Comparison of ENCODE assay signal across 29 cellular contexts in genomic region chr5:95976606-95977005, GRCh38.
"Had no signal": no experiment of that assay in that cellular context is flagged by ENCODE, and none has a peak within 500 bp of the region (broad histone marks: within the 10 kb centered on the region; RNA-seq: fewer than 3 reads in every experiment).

No MANE protein-coding gene starts in this region.

- H3K4me1 ChIP-seq: left ventricle myocardium inferior, neural progenitor cell, parathyroid adenoma, psoas muscle, spleen, testis, thyroid gland, transverse colon, upper lobe of left lung, vagina had no signal

- H3K4me2 ChIP-seq: neural progenitor cell had no signal

- FAIRE-seq: small intestine had no signal

- H3K79me2 ChIP-seq: parathyroid adenoma had no signal

- H2AFZ ChIP-seq: neural progenitor cell, parathyroid adenoma had no signal

- DNase-seq: hypothalamus; immature natural killer cell; islet precursor cell; left ventricle myocardium inferior; mesendoderm; naive B cell; natural killer cell; nephron progenitor cell; occipital lobe; psoas muscle; small intestine; spleen; stimulated activated CD4-positive, alpha-beta T cell treated with anti-CD3 and anti-CD28 coated beads, Interleukin-2, amount 100 ng/mL, for 48 hours; stimulated activated CD4-positive, alpha-beta T cell treated with anti-CD3 and anti-CD28 coated beads, Interleukin-4, amount 100 ng/mL, for 4 hours; stimulated activated CD8-positive, alpha-beta memory T cell treated with anti-CD3 and anti-CD28 coated beads, Interleukin-4, amount 100 ng/mL, for 48 hours; stimulated activated naive CD8-positive, alpha-beta T cell treated with anti-CD3 and anti-CD28 coated beads, Interleukin-15, Interleukin-2, amounts not matched to agents 100 U/mL and 50 U/mL, for 24 hours; stomach; testis; thyroid gland; transverse colon; upper lobe of left lung had no signal

- H3K36me3 ChIP-seq: left ventricle myocardium inferior, neural progenitor cell, neutrophil, right atrium auricular region, spleen, stomach, thyroid gland, transverse colon, upper lobe of left lung, vagina had no signal

- H3K9me3 ChIP-seq: left ventricle myocardium inferior, neutrophil, psoas muscle, right atrium auricular region, stomach, testis, thyroid gland, transverse colon, upper lobe of left lung, vagina had no signal

- H3K27me3 ChIP-seq: neural progenitor cell, neutrophil, right atrium auricular region, spleen, stomach, testis, thyroid gland, transverse colon, upper lobe of left lung, vagina had no signal

- ATAC-seq: natural killer cell; psoas muscle; sciatic nerve; stimulated activated memory B cell treated with anti-CD40 and anti-IgM and Interleukin-4, amounts not matched to agents 10 μg/mL and 1 μg/mL and 100 μg/mL, for 72 hours; stimulated activated naive CD8-positive, alpha-beta T cell treated with anti-CD3 and anti-CD28 coated beads, Interleukin-15, Interleukin-2, amounts not matched to agents 100 U/mL and 50 U/mL, for 24 hours had no signal

- H3K9ac ChIP-seq: neural progenitor cell, parathyroid adenoma had no signal

- H3K27ac ChIP-seq: left ventricle myocardium inferior, neural progenitor cell, neutrophil, parathyroid adenoma, psoas muscle, right atrium auricular region, spleen, stomach, testis, thyroid gland, transverse colon, upper lobe of left lung, vagina had no signal

- H3K4me3 ChIP-seq: left ventricle myocardium inferior, lung, neural progenitor cell, psoas muscle, right atrium auricular region, spleen, stomach, testis, thyroid gland, transverse colon, upper lobe of left lung, vagina had no signal
